In genomic region chr5:89204766-89205165, GRCh38 we compare ENCODE assay signal across 20 cellular contexts.
"Had no signal": no experiment of that assay in that cellular context is flagged by ENCODE, and none has a peak within 500 bp of the region (broad histone marks: within the 10 kb centered on the region; RNA-seq: fewer than 3 reads in every experiment).

No MANE protein-coding gene starts in this region.

- H3K9me3 ChIP-seq: SK-N-SH had no signal

- DNase-seq: activated CD4-positive, alpha-beta T cell treated with anti-CD3 and anti-CD28 coated beads, Interleukin-2, amount 50 U/mL, for 4 hours; activated CD4-positive, CD25-positive, alpha-beta regulatory T cell treated with anti-CD3 and anti-CD28 coated beads, Interleukin-2, amount 50 U/mL, for 72 hours; activated CD8-positive, alpha-beta memory T cell treated with anti-CD3 and anti-CD28 coated beads, Interleukin-2, amount 10 ng/mL, durations not matched to agents 7 days and 5 days; activated naive CD4-positive, alpha-beta T cell treated with anti-CD3 and anti-CD28 coated beads for 36 hours; activated naive CD8-positive, alpha-beta T cell treated with anti-CD3 and anti-CD28 coated beads, Interleukin-2, amount 50 U/mL, for 24 hours; activated T-cell treated with anti-CD3 and anti-CD28 coated beads, Interleukin-2, amount 50 U/mL, for 1 hour; central memory CD4-positive, alpha-beta T cell; effector memory CD4-positive, alpha-beta T cell; hypothalamus; kidney glomerular epithelial cell; mesendoderm; occipital lobe; right cardiac atrium; SK-N-SH; T-helper 1 cell; T1000; trophoblast cell had no signal

- H3K9ac ChIP-seq: SK-N-SH had no signal

- H3K36me3 ChIP-seq: suprapubic skin had no signal

- H3K4me2 ChIP-seq: SK-N-SH, smooth muscle cell had no signal

- H3K4me1 ChIP-seq: suprapubic skin had no signal

- H3K4me3 ChIP-seq: coronary artery, smooth muscle cell, suprapubic skin had no signal

- H3K27ac ChIP-seq: coronary artery, suprapubic skin had no signal

- H3K27me3 ChIP-seq: suprapubic skin had no signal

- ATAC-seq: activated CD8-positive, alpha-beta memory T cell treated with anti-CD3 and anti-CD28 coated beads, Interleukin-2, amount 10 ng/mL, durations not matched to agents 7 days and 5 days; activated naive CD8-positive, alpha-beta T cell treated with anti-CD3 and anti-CD28 coated beads, Interleukin-2, amount 50 U/mL, for 24 hours; right cardiac atrium had no signal
